Comparison of ENCODE assay signal across 31 cellular contexts in the genomic region with DNA sequence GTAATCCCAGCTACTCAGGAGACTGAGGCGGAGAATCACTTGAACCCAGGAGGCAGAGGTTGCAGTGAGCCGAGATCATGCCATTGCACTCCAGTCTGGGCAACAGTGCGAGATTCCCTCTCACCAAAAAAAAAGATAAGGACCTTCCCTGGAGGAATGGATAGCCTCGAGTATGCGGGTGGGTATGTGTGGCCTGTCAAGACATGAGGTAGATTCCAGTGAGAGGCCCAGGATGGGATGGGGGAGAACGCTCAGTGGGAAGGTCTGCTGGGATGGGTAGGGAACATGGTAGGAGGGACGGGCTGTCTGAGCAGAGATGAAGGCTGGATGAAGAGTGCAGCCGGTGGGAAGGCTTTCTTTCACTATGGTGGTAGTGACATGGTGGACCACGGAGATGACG.
"Had no signal": no experiment of that assay in that cellular context is flagged by ENCODE, and none has a peak within 500 bp of the region (broad histone marks: within the 10 kb centered on the region; RNA-seq: fewer than 3 reads in every experiment).

No MANE protein-coding gene starts in this region.

- H3K27me3 ChIP-seq: adrenal gland, Peyer's patch, SJSA1 had no signal

- H3K9me3 ChIP-seq: adrenal gland, Peyer's patch, SJSA1, SK-N-SH had no signal

- H3K27ac ChIP-seq: adrenal gland, Peyer's patch, SJSA1 had no signal

- H3K27me3 Mint-ChIP-seq: activated CD4-positive, alpha-beta T cell treated with anti-CD3 and anti-CD28 coated beads, Interleukin-2, amount 10 ng/mL, durations not matched to agents 24 days and 14 days; activated T-helper 17 cell treated with anti-CD3 and anti-CD28 coated beads, Interleukin-2, amount 50 U/mL, for 72 hours had no signal

- H3K4me3 ChIP-seq: adrenal gland, K562, Peyer's patch, SJSA1 had no signal

- H3K4me1 ChIP-seq: adrenal gland, Peyer's patch, SJSA1 had no signal

- ATAC-seq: activated CD8-positive, alpha-beta T cell treated with anti-CD3 and anti-CD28 coated beads, Interleukin-2, amount 10 ng/mL, durations not matched to agents 7 days and 5 days; activated T-cell treated with anti-CD3 and anti-CD28 coated beads, Interleukin-2, amount 50 U/mL, for 4 hours; activated T-helper 17 cell treated with anti-CD3 and anti-CD28 coated beads, Interleukin-2, amount 50 U/mL, for 72 hours; K562; PC-3 had no signal

- H3K9me3 Mint-ChIP-seq: activated CD4-positive, alpha-beta T cell treated with anti-CD3 and anti-CD28 coated beads, Interleukin-2, amount 10 ng/mL, durations not matched to agents 24 days and 14 days; activated T-cell treated with anti-CD3 and anti-CD28 coated beads, Interleukin-2, amount 50 U/mL, for 4 hours; activated T-helper 17 cell treated with anti-CD3 and anti-CD28 coated beads, Interleukin-2, amount 50 U/mL, for 72 hours; brain; T-helper 1 cell treated with Interleukin-12 subunit alpha and Interleukin-12 subunit beta and Interleukin-4 antibody, amounts not matched to agents 30 μg/mL and 1 μg/mL, for 36 hours; T-helper 2 cell treated with Interferon-gamma antibody and Interleukin-4, amounts not matched to agents 5 μg/mL and 100 μg/mL, for 36 hours had no signal

- H3K4me2 ChIP-seq: SK-N-SH had no signal

- DNase-seq: activated CD4-positive, alpha-beta T cell treated with anti-CD3 and anti-CD28 coated beads, Interleukin-2, amount 10 ng/mL, durations not matched to agents 24 days and 14 days; activated CD4-positive, alpha-beta T cell treated with anti-CD3 and anti-CD28 coated beads, Interleukin-2, amount 50 U/mL, for 48 hours; activated CD8-positive, alpha-beta T cell treated with anti-CD3 and anti-CD28 coated beads, Interleukin-2, amount 10 ng/mL, durations not matched to agents 7 days and 5 days; activated effector memory CD4-positive, alpha-beta T cell treated with anti-CD3 and anti-CD28 coated beads, Interleukin-2, amount 50 U/mL, for 16 hours; activated naive CD4-positive, alpha-beta T cell; activated naive CD4-positive, alpha-beta T cell treated with anti-CD3 and anti-CD28 coated beads, Interleukin-2, amount 50 U/mL, for 16 hours; activated T-cell treated with anti-CD3 and anti-CD28 coated beads, Interleukin-2, amount 50 U/mL, for 4 hours; adrenal gland; anterior cingulate cortex; Karpas-422; NCI-H1105; NCI-H1436; NCI-H1694; NCI-H1930; NCI-H2081 treated with DMSO at 0.1 percent for 48 hours; NCI-H345; NCI-H510A; NCI-H526; NCI-H748 treated with DMSO at 0.1 percent for 48 hours; NK-92 treated with Interleukin-12 subunit alpha and Interleukin-12 subunit beta, amount 100 ng/mL, for 24 hours; PC-3; Peyer's patch; RPMI8226; SHP77 treated with DMSO at 0.1 percent for 48 hours; SK-N-SH had no signal

- H3K4me1 Mint-ChIP-seq: activated CD4-positive, alpha-beta T cell treated with anti-CD3 and anti-CD28 coated beads, Interleukin-2, amount 10 ng/mL, durations not matched to agents 24 days and 14 days; activated T-helper 17 cell treated with anti-CD3 and anti-CD28 coated beads, Interleukin-2, amount 50 U/mL, for 72 hours; brain had no signal

- H3K9ac ChIP-seq: SK-N-SH had no signal

- H3K27ac Mint-ChIP-seq: activated CD4-positive, alpha-beta T cell treated with anti-CD3 and anti-CD28 coated beads, Interleukin-2, amount 10 ng/mL, durations not matched to agents 24 days and 14 days; activated CD8-positive, alpha-beta T cell treated with anti-CD3 and anti-CD28 coated beads, Interleukin-2, amount 10 ng/mL, durations not matched to agents 7 days and 5 days; activated T-helper 17 cell treated with anti-CD3 and anti-CD28 coated beads, Interleukin-2, amount 50 U/mL, for 72 hours; brain; T-helper 1 cell treated with Interleukin-12 subunit alpha and Interleukin-12 subunit beta and Interleukin-4 antibody, amounts not matched to agents 30 μg/mL and 1 μg/mL, for 36 hours; T-helper 2 cell treated with Interferon-gamma antibody and Interleukin-4, amounts not matched to agents 5 μg/mL and 100 μg/mL, for 36 hours had no signal

- H3K4me3 Mint-ChIP-seq: activated CD4-positive, alpha-beta T cell treated with anti-CD3 and anti-CD28 coated beads, Interleukin-2, amount 10 ng/mL, durations not matched to agents 24 days and 14 days; activated CD8-positive, alpha-beta T cell treated with anti-CD3 and anti-CD28 coated beads, Interleukin-2, amount 10 ng/mL, durations not matched to agents 7 days and 5 days; activated T-cell treated with anti-CD3 and anti-CD28 coated beads, Interleukin-2, amount 50 U/mL, for 4 hours; activated T-helper 17 cell treated with anti-CD3 and anti-CD28 coated beads, Interleukin-2, amount 50 U/mL, for 72 hours; brain; T-helper 1 cell treated with Interleukin-12 subunit alpha and Interleukin-12 subunit beta and Interleukin-4 antibody, amounts not matched to agents 30 μg/mL and 1 μg/mL, for 36 hours; T-helper 2 cell treated with Interferon-gamma antibody and Interleukin-4, amounts not matched to agents 5 μg/mL and 100 μg/mL, for 36 hours had no signal
